ENCODE assay signal across 1 cellular context in genomic region chr2:27356382-27357181, GRCh38.
A peak's percentile ranks its signal among the peaks of the same experiment; 100 is the strongest.
TF ChIP-seq lines count a peak whose summit lies in the region.

Gene GTF3C2, minus strand, starts transcription at chr2:27356764. Its CDS starts 13,210 bp downstream, at chr2:27343554.

TF ChIP-seq in HEK293, 187 proteins besides CTCF, POLR2A, EP300 and RAD21 (continued from another document and continues in another):
- peak; percentile 85 for TF ChIP-seq ZBTB10 (tag by site-specific recombination; IDR thresholded peaks at IDR 0.05)
- 0 out of 2 replicates have a peak, but pooled peaks have one; percentile 10 for TF ChIP-seq ZBTB6 (tag by site-specific recombination; IDR thresholded peaks at IDR 0.05)
- TF ChIP-seq ZNF274 (IDR thresholded peaks at IDR 0.05; ENCODE audit: low read length): no peak
- TF ChIP-seq ZNF274 (tag by site-specific recombination; IDR thresholded peaks at IDR 0.05; ENCODE audit: borderline replicate concordance): no peak
- no peak; the same call in 1 of the 2 replicates for TF ChIP-seq ZNF639 (tag by site-specific recombination; IDR thresholded peaks at IDR 0.05)
- no peak; the same call in 1 of the 2 replicates for TF ChIP-seq ZNF394 (tag by site-specific recombination; IDR thresholded peaks at IDR 0.05; ENCODE audit: borderline replicate concordance)
- peak; percentile 79; the same call in 1 of the 2 replicates for TF ChIP-seq ZXDB (tag by site-specific recombination; IDR thresholded peaks at IDR 0.05)
- TF ChIP-seq ZNF561 (tag by site-specific recombination; IDR thresholded peaks at IDR 0.05; ENCODE audit: borderline replicate concordance): no peak
- no peak for TF ChIP-seq ZSCAN16 (tag by site-specific recombination; IDR thresholded peaks at IDR 0.05)
- TF ChIP-seq ZNF624 (tag by site-specific recombination; IDR thresholded peaks at IDR 0.05): no peak
- no peak for TF ChIP-seq ZNF350 (tag by site-specific recombination; IDR thresholded peaks at IDR 0.05)
- no peak for TF ChIP-seq PRDM6 (tag by site-specific recombination; IDR thresholded peaks at IDR 0.05)
- no peak for TF ChIP-seq ZNF571 (tag by site-specific recombination; IDR thresholded peaks at IDR 0.05)
- peak; percentile 45 for TF ChIP-seq ZNF398 (tag by site-specific recombination; IDR thresholded peaks at IDR 0.05)
- TF ChIP-seq ZNF621 (tag by site-specific recombination; IDR thresholded peaks at IDR 0.05): no peak
- peak; percentile 84 for TF ChIP-seq ZBTB11 (tag by site-specific recombination; conservative IDR thresholded peaks at IDR 0.05; ENCODE audit: low read depth)
- no peak for TF ChIP-seq OSR2 (tag by site-specific recombination; IDR thresholded peaks at IDR 0.05)
- TF ChIP-seq ZNF16 (tag by site-specific recombination; IDR thresholded peaks at IDR 0.05; ENCODE audit: low read depth): no peak
- no peak for TF ChIP-seq ZNF830 (tag by site-specific recombination; IDR thresholded peaks at IDR 0.05; ENCODE audit: low read depth)
- no peak for TF ChIP-seq ZNF121 (tag by site-specific recombination; IDR thresholded peaks at IDR 0.05)
- peak; percentile 84 for TF ChIP-seq ZNF335 (tag by site-specific recombination; conservative IDR thresholded peaks at IDR 0.05)
- no peak for TF ChIP-seq ZSCAN23 (tag by site-specific recombination; IDR thresholded peaks at IDR 0.05)
- TF ChIP-seq ZNF521 (tag by site-specific recombination; IDR thresholded peaks at IDR 0.05): no peak
- no peak for TF ChIP-seq ZNF768 (tag by site-specific recombination; IDR thresholded peaks at IDR 0.05)
- TF ChIP-seq ZNF324 (tag by site-specific recombination; IDR thresholded peaks at IDR 0.05): 0 out of 2 replicates have a peak, but pooled peaks have one; percentile 26
- TF ChIP-seq MZF1 (tag by site-specific recombination; IDR thresholded peaks at IDR 0.05; ENCODE audit: borderline replicate concordance): no peak
- TF ChIP-seq GLI4 (tag by site-specific recombination; IDR thresholded peaks at IDR 0.05): no peak
- TF ChIP-seq ZNF514 (tag by site-specific recombination; IDR thresholded peaks at IDR 0.05): no peak
- TF ChIP-seq HOXD13 (CRISPR knock-in tag; IDR thresholded peaks at IDR 0.05; ENCODE audit: borderline replicate concordance): 0 out of 2 replicates have a peak, but pooled peaks have one; percentile 55
- peak; percentile 100 for TF ChIP-seq PRDM10 (tag by site-specific recombination; IDR thresholded peaks at IDR 0.05)
- TF ChIP-seq ZNF791 (tag by site-specific recombination; IDR thresholded peaks at IDR 0.05): no peak
- no peak for TF ChIP-seq ZNF133 (tag by site-specific recombination; IDR thresholded peaks at IDR 0.05)
- no peak for TF ChIP-seq ZNF548 (tag by site-specific recombination; IDR thresholded peaks at IDR 0.05)
- no peak for TF ChIP-seq ZNF785 (tag by site-specific recombination; IDR thresholded peaks at IDR 0.05)
- TF ChIP-seq ZNF341 (tag by site-specific recombination; IDR thresholded peaks at IDR 0.05; ENCODE audit: low read depth): peak; percentile 83; the same call in 1 of the 2 replicates
- no peak for TF ChIP-seq ZNF610 (tag by site-specific recombination; IDR thresholded peaks at IDR 0.05; ENCODE audit: borderline replicate concordance)
- 0 out of 2 replicates have a peak, but pooled peaks have one; percentile 22 for TF ChIP-seq KLF7 (tag by site-specific recombination; IDR thresholded peaks at IDR 0.05; ENCODE audit: borderline replicate concordance)
- no peak for TF ChIP-seq FEZF1 (tag by site-specific recombination; IDR thresholded peaks at IDR 0.05)
- TF ChIP-seq SP3 (tag by site-specific recombination; IDR thresholded peaks at IDR 0.05): peak; percentile 69
- TF ChIP-seq REPIN1 (tag by site-specific recombination; IDR thresholded peaks at IDR 0.05; ENCODE audit: low read depth): no peak
- TF ChIP-seq ZNF239 (tag by site-specific recombination; IDR thresholded peaks at IDR 0.05): no peak
- TF ChIP-seq ZNF169 (tag by site-specific recombination; IDR thresholded peaks at IDR 0.05): no peak
- TF ChIP-seq ZNF362 (tag by site-specific recombination; IDR thresholded peaks at IDR 0.05): no peak
- TF ChIP-seq ZNF510 (tag by site-specific recombination; IDR thresholded peaks at IDR 0.05; ENCODE audit: insufficient replicate concordance): no peak
